ENCODE assay signal across 13 cellular contexts in genomic region chr11:131483877-131484276, GRCh38.
DNase-seq lines count a peak whose midpoint lies in the region; ATAC-seq and TF ChIP-seq lines count a peak whose summit lies in the region.
"Had no signal": no experiment of that assay in that cellular context is flagged by ENCODE, and none has a peak within 500 bp of the region (broad histone marks: within the 10 kb centered on the region; RNA-seq: fewer than 3 reads in every experiment).

No MANE protein-coding gene starts in this region.

- peak; percentile 24 for DNase-seq in NCI-H82 (lab: John Stamatoyannopoulos, UW)
- DNase-seq in NCI-H82 treated with DMSO at 0.1 percent for 48 hours (lab: John Stamatoyannopoulos, UW; ENCODE audit: unreplicated experiment) = no peak
- peak; percentile 37 for DNase-seq in NCI-H69 (lab: John Stamatoyannopoulos, UW)
- no peak for DNase-seq in GM19240 (ENCODE audit: insufficient read length, low spot score)
- no peak for DNase-seq in OCI-LY7 (ENCODE audit: low spot score)
- no peak for DNase-seq in NCI-H2107 (lab: John Stamatoyannopoulos, UW)
- DNase-seq: 8988T; Calu3; CD4-positive, alpha-beta memory T cell had no signal

- no peak for TF ChIP-seq CTCF in OCI-LY7 (conservative IDR thresholded peaks at IDR 0.05; ENCODE audit: low read length)

- CTCF ChIA-PET in OCI-LY7 (lab: Charles Lee; ENCODE audit: unreplicated experiment) = no interaction called here

- no peaks in the 10 kb centered on the region for H3K4me1 ChIP-seq in OCI-LY7 (ENCODE audit: insufficient read depth, low read length, poor library complexity, severe bottlenecking)
- H3K4me1 ChIP-seq: BLaER1, HAP-1 had no signal

- H3K36me3 ChIP-seq in OCI-LY7 (ENCODE audit: insufficient read depth, low read length) = no peaks in the 10 kb centered on the region
- H3K36me3 ChIP-seq: BLaER1, HAP-1 had no signal

- intact Hi-C loops in OCI-LY7 (cut with micrococcal nuclease; ENCODE audit: unreplicated experiment) = no loop called here

- no peak overlapping the region for H3K4me2 ChIP-seq in OCI-LY7 (ENCODE audit: low read length)
- H3K4me2 ChIP-seq: BLaER1 had no signal

- no peaks in the 10 kb centered on the region for H3K79me2 ChIP-seq in OCI-LY7 (ENCODE audit: insufficient read depth, low read depth, low read length)

- H3K27ac ChIP-seq in cingulate gyrus (ENCODE audit: low read depth, low read length) (peak overlapping the region; percentile 58), OCI-LY7 (ENCODE audit: low read depth, low read length, poor library complexity, severe bottlenecking) (no peak overlapping the region)
- H3K27ac ChIP-seq: BLaER1 had no signal

- no peak overlapping the region for H2AFZ ChIP-seq in OCI-LY7 (ENCODE audit: low read length)

- H3K4me3 ChIP-seq in OCI-LY7 (ENCODE audit: low read depth, low read length, poor library complexity, severe bottlenecking) = no peak overlapping the region
- H3K4me3 ChIP-seq: BLaER1, HAP-1 had no signal

- no peaks in the 10 kb centered on the region for H3K9me3 ChIP-seq in OCI-LY7 (ENCODE audit: low read length)
- H3K9me3 ChIP-seq: BLaER1, HAP-1 had no signal

- H4K20me1 ChIP-seq in OCI-LY7 (ENCODE audit: insufficient read depth, low read length) = no peaks in the 10 kb centered on the region
- H4K20me1 ChIP-seq: BLaER1 had no signal

- POLR2A ChIA-PET in OCI-LY7 (lab: Charles Lee) = no interaction called here

- BruUV-seq in OCI-LY7 (replicated peaks; lab: Mats Ljungman, UMichigan) = no TSS peak

- ATAC-seq in HG02763 (IDR thresholded peaks at IDR 0.05; ENCODE audit: unreplicated experiment) = no peak

- no peaks in the 10 kb centered on the region for H3K9me2 ChIP-seq in OCI-LY7 (ENCODE audit: insufficient read depth, low read length)

Comparison
In these comparisons a context has a peak if more than half of its experiments do, and no peak if none do; other contexts are left out.
1. DNase-seq: peak in NCI-H82 (single experiment) and NCI-H69 (single experiment); none in NCI-H82 treated with DMSO at 0.1 percent for 48 hours (single experiment), GM19240 (single experiment), OCI-LY7 (single experiment) and NCI-H2107 (single experiment).